1 cellular context compared by ENCODE assay signal in genomic region chr1:198669023-198669698, GRCh38.
TF ChIP-seq lines count a peak whose summit lies in the region.

No MANE protein-coding gene starts in this region.

TF ChIP-seq in SK-N-SH, 30 proteins besides CTCF, POLR2A, EP300 and RAD21 (continued from another document):
- TF ChIP-seq REST (IDR thresholded peaks at IDR 0.05; ENCODE audit: low read depth, low read length) (peak; percentile 43; the same call in 1 of the 2 replicates), MAX (IDR thresholded peaks at IDR 0.05; ENCODE audit: low read depth) (peak; percentile 59; the same call in 1 of the 2 replicates), CHD2 (IDR thresholded peaks at IDR 0.05; ENCODE audit: low read length, partially characterized antibody) (no peak), GABPA (IDR thresholded peaks at IDR 0.05; ENCODE audit: low read depth) (no peak), FOXJ3 (CRISPR knock-in tag; IDR thresholded peaks at IDR 0.05) (no peak), MXI1 (IDR thresholded peaks at IDR 0.05; ENCODE audit: low read depth, low read length) (no peak), USF2 (IDR thresholded peaks at IDR 0.05; ENCODE audit: borderline replicate concordance, low read depth, low read length) (no peak), FOXM1 (IDR thresholded peaks at IDR 0.05; ENCODE audit: low read depth) (peak; percentile 97), TAF1 (IDR thresholded peaks at IDR 0.05; ENCODE audit: borderline replicate concordance, low read depth, low read length) (no peak), NFIC (IDR thresholded peaks at IDR 0.05; ENCODE audit: borderline replicate concordance) (peak; percentile 94), TEAD4 (IDR thresholded peaks at IDR 0.05; ENCODE audit: borderline replicate concordance, insufficient read depth) (peak; percentile 99), MEF2A (IDR thresholded peaks at IDR 0.05; ENCODE audit: borderline replicate concordance, low read depth) (peak; percentile 90)
